23 cellular contexts compared by ENCODE assay signal in genomic region chr2:207844648-207845047, GRCh38.
DNase-seq lines count a peak whose midpoint lies in the region; ATAC-seq, FAIRE-seq and TF ChIP-seq lines count a peak whose summit lies in the region.
"Had no signal": no experiment of that assay in that cellular context is flagged by ENCODE, and none has a peak within 500 bp of the region (broad histone marks: within the 10 kb centered on the region; RNA-seq: fewer than 3 reads in every experiment).

No MANE protein-coding gene starts in this region.

- H3K27me3 ChIP-seq in HUES48 (ENCODE audit: control insufficient read depth, insufficient read depth, low read length) (no peaks in the 10 kb centered on the region), HepG2 (ENCODE audit: control insufficient read depth in 1 of 2, insufficient read depth in 2 of 2, low read length in 2 of 2) (no peaks in the 10 kb centered on the region)
- H3K27me3 ChIP-seq: Peyer's patch, SJCRH30 had no signal

- BruUV-seq in HepG2 (replicated peaks; lab: Mats Ljungman, UMichigan): no TSS peak

- H3K27ac ChIP-seq in 22Rv1: peak overlapping the region; percentile 98
- peak overlapping the region; percentile 42 for H3K27ac ChIP-seq in HUES48 (ENCODE audit: low read depth, low read length)
- H3K27ac ChIP-seq in HepG2 (ENCODE audit: extremely low read length, insufficient read depth, low read length): peak overlapping the region; percentile 97
- H3K27ac ChIP-seq: HL-60, KMS-11, Peyer's patch, SJCRH30 had no signal

- no peak for TF ChIP-seq RAD21 in HepG2 (CRISPR knock-in tag; IDR thresholded peaks at IDR 0.05)

- no peaks in the 10 kb centered on the region for H3K79me2 ChIP-seq in HepG2 (ENCODE audit: insufficient read depth, low read length)

- no peak for DNase-seq in HepG2 (ENCODE audit: low spot score)
- DNase-seq in posterior vena cava (ENCODE audit: low spot score): peak; percentile 12
- DNase-seq in left lobe of liver (ENCODE audit: low spot score): no peak
- DNase-seq in stimulated activated naive CD4-positive, alpha-beta T cell treated with Interleukin-2 at 50 U/mL for 16 hours (lab: John Stamatoyannopoulos, UW): no peak
- DNase-seq in RKO (ENCODE audit: low spot score): no peak
- DNase-seq: EL, GF-D8, H7, HFFc6, IMR-90, NCI-H1092 treated with DMSO at 0.1 percent for 48 hours, NCI-H146, NCI-H2029, NCI-H2171 treated with DMSO at 0.1 percent for 48 hours, NCI-H524 treated with DMSO at 0.1 percent for 48 hours, NCI-H82, Peyer's patch, SJCRH30 had no signal

- no peaks in the 10 kb centered on the region for H3K36me3 ChIP-seq in HUES48 (ENCODE audit: control insufficient read depth, insufficient read depth, low read length)
- H3K36me3 ChIP-seq in HepG2 (replicated peaks in 1 of 2; ENCODE audit: control insufficient read depth in 1 of 2, insufficient read depth in 2 of 2, low read length in 2 of 2): no peaks in the 10 kb centered on the region
- H3K36me3 ChIP-seq: Peyer's patch, SJCRH30 had no signal

- TF ChIP-seq CTCF in 22Rv1 (IDR thresholded peaks at IDR 0.05) (no peak), HepG2 (CRISPR knock-in tag; IDR thresholded peaks at IDR 0.05) (no peak)

- TF ChIP-seq EP300 in HepG2 (IDR thresholded peaks at IDR 0.05; ENCODE audit: low read depth in 2 of 2, low read length in 2 of 2) (no peak), HepG2 (CRISPR knock-in tag; IDR thresholded peaks at IDR 0.05; ENCODE audit: borderline replicate concordance) (no peak)

- H3K4me2 ChIP-seq in HepG2 (ENCODE audit: low read depth, low read length): peak overlapping the region; percentile 74
- H3K4me2 ChIP-seq: KMS-11 had no signal

- peaks cover 17% of the 10 kb centered on the region for H3K4me1 ChIP-seq in HUES48 (ENCODE audit: control insufficient read depth, insufficient read depth, low read length)
- peaks cover 76% of the 10 kb centered on the region for H3K4me1 ChIP-seq in HepG2 (ENCODE audit: insufficient read depth, low read length)

- intact Hi-C loops in HepG2 (cut with micrococcal nuclease; ENCODE audit: unreplicated experiment) (loop anchor here (1.0 to 10.0 kb wide), 4 partner anchors 8 to 320 kb away; partner anchors contain the start of gene CREB1), posterior vena cava (cut with DNase I) (no loop called here)

- no peak overlapping the region for H2AFZ ChIP-seq in HepG2 (ENCODE audit: low read length)

- no peak for ATAC-seq in HepG2
- ATAC-seq in left lobe of liver: no peak
- ATAC-seq in GM21390 (IDR thresholded peaks at IDR 0.05; ENCODE audit: unreplicated experiment): no peak

- POLR2A ChIA-PET in HepG2 (lab: Yijun Ruan, JAX): interaction anchor here (0.6 to 8.0 kb wide), 21 partner anchors 12 to 196 kb away, joined by 3 to 303 read pairs (median 26); partner anchors contain the start of gene FZD5

- H3K9me3 ChIP-seq in HUES48 (ENCODE audit: control insufficient read depth, insufficient read depth, low read length) (no peaks in the 10 kb centered on the region), HepG2 (ENCODE audit: low read length) (no peaks in the 10 kb centered on the region)
- H3K9me3 ChIP-seq: Peyer's patch, SJCRH30 had no signal

- FAIRE-seq in HepG2 (lab: Jason Lieb, UNC): no peak

- H3K4me3 ChIP-seq in HUES48 (ENCODE audit: low read depth, low read length) (no peak overlapping the region), HepG2 (replicated peaks in 1 of 3; ENCODE audit: insufficient read depth in 1 of 3, low read depth in 2 of 3, low read length in 3 of 3) (peak overlapping the region in 1 of 3 experiments; percentile 4; a peak in 1 of 6 replicates)
- H3K4me3 ChIP-seq: Peyer's patch, SJCRH30 had no signal

- no peaks in the 10 kb centered on the region for H4K20me1 ChIP-seq in HepG2 (ENCODE audit: insufficient read depth, low read length)

- WGBS in HepG2 (ENCODE audit: low lambda C conversion rate): 52% methylated on average over 2 of the region's 2 CpGs

- no peak for TF ChIP-seq POLR2A in HepG2 (IDR thresholded peaks at IDR 0.05; ENCODE audit: insufficient read depth in 1 of 2, low read depth in 2 of 2, low read length in 2 of 2)

- H3K9ac ChIP-seq in HUES48 (ENCODE audit: low read depth, low read length): no peak overlapping the region
- H3K9ac ChIP-seq in HepG2 (ENCODE audit: insufficient read depth, low read depth, low read length): peak overlapping the region; percentile 64
- H3K9ac ChIP-seq: KMS-11 had no signal

- in situ Hi-C loops in HepG2 (cut with HindIII; ENCODE audit: extremely low pct_ligation_motif_present, low pct_unique_long_range_greater_than_20kb): no loop called here

- CTCF ChIA-PET in HepG2 (lab: Yijun Ruan, JAX; ENCODE audit: low intra/inter-chr PET ratio, low total read pairs): no interaction called here

TF ChIP-seq in HepG2, 621 proteins besides CTCF, POLR2A, EP300 and RAD21:
- no peak for TF ChIP-seq ASH2L (IDR thresholded peaks at IDR 0.05; ENCODE audit: insufficient read length, low read depth, low read length)
- TF ChIP-seq AHR (CRISPR knock-in tag; IDR thresholded peaks at IDR 0.05): peak; percentile 60; the same call in 1 of the 2 replicates
- TF ChIP-seq ZSCAN20 (CRISPR knock-in tag; IDR thresholded peaks at IDR 0.05; ENCODE audit: borderline replicate concordance): 0 out of 2 replicates have a peak, but pooled peaks have one; percentile 11
- TF ChIP-seq ZNF501 (CRISPR knock-in tag; IDR thresholded peaks at IDR 0.05): peak; percentile 53; the same call in 1 of the 2 replicates
- TF ChIP-seq ZNF33A (CRISPR knock-in tag; IDR thresholded peaks at IDR 0.05; ENCODE audit: borderline replicate concordance): no peak
- TF ChIP-seq TFDP1 (CRISPR knock-in tag; IDR thresholded peaks at IDR 0.05; ENCODE audit: borderline replicate concordance): 0 out of 2 replicates have a peak, but pooled peaks have one; percentile 2

Comparison
In these comparisons a context has a peak if more than half of its experiments do, and no peak if none do; other contexts are left out.
1. H3K27ac ChIP-seq: peak in every context shown above with its lines; median percentile 98 in 22Rv1; 97 in HepG2; 42 in HUES48.